In the genomic region with DNA sequence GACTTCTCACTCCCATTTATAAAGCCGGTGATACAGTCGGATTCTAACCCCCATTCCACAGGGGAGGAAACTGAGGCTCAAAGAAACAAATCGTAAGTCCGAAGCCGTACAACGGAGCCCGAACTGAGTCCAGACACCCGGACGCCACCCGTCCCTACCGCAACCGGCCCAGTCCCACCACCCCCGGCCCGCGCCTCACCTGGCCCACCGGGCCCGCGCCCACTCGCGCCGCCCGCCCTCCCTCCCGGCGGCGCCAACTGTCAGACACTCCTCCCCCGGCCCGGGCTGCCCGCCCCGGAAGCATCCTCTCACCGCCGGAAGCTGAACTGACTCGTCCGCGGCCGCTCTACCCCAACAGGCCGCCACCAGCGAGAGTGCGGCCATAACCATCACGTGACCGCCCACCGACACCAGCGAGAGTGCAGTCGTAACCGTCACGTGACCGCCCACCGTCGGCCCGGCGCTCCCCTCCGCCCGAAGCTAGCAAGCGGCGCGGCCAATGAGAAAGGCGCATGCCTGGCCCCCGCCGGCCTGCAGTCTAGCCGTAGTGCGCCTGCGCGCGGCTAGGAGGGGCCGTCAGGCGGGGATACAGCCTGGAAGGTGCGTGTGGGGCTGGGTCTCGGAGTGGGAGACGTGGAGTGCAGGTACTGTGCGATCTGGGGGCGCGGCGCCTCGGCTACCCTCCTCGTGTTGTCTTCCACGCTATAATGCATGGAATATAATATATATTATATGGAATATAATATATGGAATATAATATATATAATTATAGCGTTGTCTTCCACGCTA, we compare ENCODE assay signal across 8 cellular contexts. TPM values are rescaled to one million over a fixed set of nuclear protein-coding genes. Genes with fewer than 3 reads are reported as not detected.
DNase-seq lines count a peak whose midpoint lies in the region; ATAC-seq lines count a peak whose summit lies in the region.

C19orf47 (minus strand) TSS at position 273 of the 789 bp plus-strand sequence. CDS start 6,540 bp downstream, outside the sequence.
PLD3 (plus strand) TSS at position 571 of the 789 bp plus-strand sequence. CDS start 17,789 bp downstream, outside the sequence.

- H3K4me1 Mint-ChIP-seq in CD8-positive, alpha-beta memory T cell, result peaks cover 28 to 52% (median 37%) of the 10 kb centered on the region in 3 donors

- H3K27me3 ChIP-seq in CD8-positive, alpha-beta memory T cell (ENCODE audit: insufficient read depth, low read length, poor library complexity, severe bottlenecking), result no peaks in the 10 kb centered on the region

- H3K9me3 ChIP-seq in CD8-positive, alpha-beta memory T cell (ENCODE audit: low read length), result no peaks in the 10 kb centered on the region

- POLR2A ChIA-PET in CD8-positive, alpha-beta memory T cell (lab: Charles Lee), result interaction anchor here (0.6 to 1.5 kb wide), 9 partner anchors 62 to 915 kb away, joined by 3 to 10 read pairs (median 4); partner anchors contain the start of genes AKT2, BLVRB, HNRNPUL1 and RAB4B

- H3K27ac ChIP-seq in CD8-positive, alpha-beta memory T cell (ENCODE audit: low read depth, low read length), result peak within 1 kb of the TSS; percentile 79

- peak; percentile 91 for ATAC-seq in GM19468 (IDR thresholded peaks at IDR 0.05; ENCODE audit: extremely low read depth, unreplicated experiment)

- peak; percentile 98 to 99 (median 99) for DNase-seq in CD8-positive, alpha-beta memory T cell
- DNase-seq in HS-5 (ENCODE audit: low read depth) (peak; percentile 89), lung microvascular endothelial cell (ENCODE audit: low read depth in 2 of 2) (peak; percentile 100)
- peak; percentile 100 for DNase-seq in NK-92 treated with Interleukin-12 subunit alpha and Interleukin-12 subunit beta, amount 100 ng/mL, for 24 hours (lab: John Stamatoyannopoulos, UW)
- DNase-seq in activated CD8-positive, alpha-beta memory T cell treated with anti-CD3 and anti-CD28 coated beads for 24 hours, result peak; percentile 96
- DNase-seq in effector CD8-positive, alpha-beta T cell (lab: John Stamatoyannopoulos, UW), result peak; percentile 97
- DNase-seq in stimulated activated CD4-positive, alpha-beta T cell treated with anti-CD3 and anti-CD28 coated beads, TNF-alpha, amount 100 ng/mL, for 48 hours (ENCODE audit: low read depth in 3 of 3), result peak; percentile 98 to 99 (median 99)

- H3K9me3 Mint-ChIP-seq in CD8-positive, alpha-beta memory T cell, result no peaks in the 10 kb centered on the region

- CTCF ChIA-PET in CD8-positive, alpha-beta memory T cell (lab: Charles Lee), result interaction anchor here (0.8 to 2.0 kb wide), 4 partner anchors 13 to 73 kb away, joined by 3 to 7 read pairs (median 5); no protein-coding TSS in a partner anchor

- peaks cover 0 to 9% (median 0%) of the 10 kb centered on the region in 3 donors for H3K36me3 Mint-ChIP-seq in CD8-positive, alpha-beta memory T cell

- no peaks in the 10 kb centered on the region for H3K36me3 ChIP-seq in CD8-positive, alpha-beta memory T cell (ENCODE audit: insufficient read depth, low read length)

- peaks cover 0 to 3% of the 10 kb centered on the region in 2 donors for H3K27me3 Mint-ChIP-seq in CD8-positive, alpha-beta memory T cell

- H3K4me3 ChIP-seq in CD8-positive, alpha-beta memory T cell (ENCODE audit: low read length), result peak within 1 kb of the TSS; percentile 82

- H3K4me1 ChIP-seq in CD8-positive, alpha-beta memory T cell (ENCODE audit: insufficient read depth, low read length), result peaks cover 18% of the 10 kb centered on the region

- H3K4me3 Mint-ChIP-seq in CD8-positive, alpha-beta memory T cell, result peak within 1 kb of the TSS; percentile 86 to 94 (median 90)

- peak within 1 kb of the TSS; percentile 89 to 97 (median 94) for H3K27ac Mint-ChIP-seq in CD8-positive, alpha-beta memory T cell

RNA-seq across cellular contexts. Expression of gene C19orf47, which starts in this region (rescaled TPM):
- 10 to 100 TPM; 25.4 to 29.5 TPM for total RNA-seq in CD8-positive, alpha-beta memory T cell
- 9.5 TPM for polyA plus RNA-seq in CD8-positive, alpha-beta memory T cell
- 4.1 and 6.5 TPM in 2 replicates for total RNA-seq in lung microvascular endothelial cell

RNA-seq across cellular contexts. Expression of gene PLD3, which starts in this region (rescaled TPM):
- total RNA-seq in CD8-positive, alpha-beta memory T cell, result 10 to 100 TPM; 48.2 to 53.0 TPM
- 73.6 TPM for polyA plus RNA-seq in CD8-positive, alpha-beta memory T cell
- 87.6 and 128 TPM in 2 replicates for total RNA-seq in lung microvascular endothelial cell

Comparison
In these comparisons a context has a peak if more than half of its experiments do, and no peak if none do; other contexts are left out.
1. Peak in every context shown above with its lines: DNase-seq, ATAC-seq, H3K4me3 ChIP-seq and H3K27ac ChIP-seq.